17 cellular contexts compared by ENCODE assay signal in the genomic region with DNA sequence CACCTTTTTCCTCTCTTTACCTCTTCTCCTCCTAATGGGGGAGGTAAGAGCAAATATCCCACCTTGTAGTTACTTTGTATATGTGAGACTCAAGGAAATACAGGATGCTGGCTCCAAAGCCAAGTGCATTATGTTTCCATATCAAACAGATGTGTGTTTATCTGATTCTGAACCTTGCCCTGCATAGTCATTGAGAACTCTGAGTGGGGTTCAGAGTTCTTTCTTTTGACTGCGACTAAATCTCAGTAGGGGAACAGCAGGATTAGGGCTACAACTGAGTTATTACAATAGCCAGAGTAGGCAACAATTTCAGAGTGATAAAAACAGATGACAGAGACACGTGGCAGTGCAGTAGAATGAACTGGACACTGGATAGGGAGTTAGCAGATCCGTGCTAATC. TPM values are rescaled to one million over a fixed set of nuclear protein-coding genes. Genes with fewer than 3 reads are reported as not detected.
A peak's percentile ranks its signal among the peaks of the same experiment; 100 is the strongest.
DNase-seq lines count a peak whose midpoint lies in the region; ATAC-seq and TF ChIP-seq lines count a peak whose summit lies in the region.
"Had no signal": no experiment of that assay in that cellular context is flagged by ENCODE, and none has a peak within 500 bp of the region (broad histone marks: within the 10 kb centered on the region; RNA-seq: fewer than 3 reads in every experiment).

No MANE protein-coding gene starts in this region.

- H2AFZ ChIP-seq in parathyroid adenoma (no peak overlapping the region), PC-9 (no peak overlapping the region)

- no peaks in the 10 kb centered on the region for H3K4me1 ChIP-seq in HEK293 (ENCODE audit: control insufficient read depth, insufficient read depth, low read length)
- peaks cover 48% of the 10 kb centered on the region for H3K4me1 ChIP-seq in parathyroid adenoma
- peaks cover 50% of the 10 kb centered on the region for H3K4me1 ChIP-seq in PC-9 (replicated peaks; ENCODE audit: insufficient read depth)
- H3K4me1 ChIP-seq: HAP-1 had no signal

- H3K9me2 ChIP-seq in PC-9 (ENCODE audit: insufficient read depth): no peaks in the 10 kb centered on the region

- H3K4me3 ChIP-seq in HEK293 (ENCODE audit: low read depth, low read length): no peak overlapping the region
- no peak overlapping the region for H3K4me3 ChIP-seq in parathyroid adenoma (ENCODE audit: low read depth, low read length)
- H3K4me3 ChIP-seq in PC-9: no peak overlapping the region
- H3K4me3 ChIP-seq: HAP-1 had no signal

- POLR2A ChIA-PET in HEK293 (lab: Yijun Ruan, JAX): no interaction called here
- POLR2A ChIA-PET in activated CD4-positive, alpha-beta T cell treated with anti-CD3 and anti-CD28 coated beads, Interleukin-2, amount 10 ng/mL, durations not matched to agents 7 days and 5 days (lab: Charles Lee): no interaction called here
- POLR2A ChIA-PET in PC-9 (lab: Charles Lee; ENCODE audit: unreplicated experiment): no interaction called here

- no TSS peak for BruUV-seq in PC-9 (replicated peaks; lab: Mats Ljungman, UMichigan)

- H4K20me1 ChIP-seq in PC-9 (ENCODE audit: insufficient read depth): no peaks in the 10 kb centered on the region

- H3K4me1 Mint-ChIP-seq in activated CD4-positive, alpha-beta T cell treated with anti-CD3 and anti-CD28 coated beads, Interleukin-2, amount 10 ng/mL, durations not matched to agents 7 days and 5 days: no peaks in the 10 kb centered on the region

- H3K9me3 Mint-ChIP-seq in activated CD4-positive, alpha-beta T cell treated with anti-CD3 and anti-CD28 coated beads, Interleukin-2, amount 10 ng/mL, durations not matched to agents 7 days and 5 days: no peaks in the 10 kb centered on the region
- H3K9me3 Mint-ChIP-seq: CD4-positive, alpha-beta memory T cell had no signal

- peaks cover 55% of the 10 kb centered on the region for H3K27me3 Mint-ChIP-seq in activated CD4-positive, alpha-beta T cell treated with anti-CD3 and anti-CD28 coated beads, Interleukin-2, amount 10 ng/mL, durations not matched to agents 7 days and 5 days

- no peak overlapping the region for H3K4me3 Mint-ChIP-seq in activated CD4-positive, alpha-beta T cell treated with anti-CD3 and anti-CD28 coated beads, Interleukin-2, amount 10 ng/mL, durations not matched to agents 7 days and 5 days
- H3K4me3 Mint-ChIP-seq: CD4-positive, alpha-beta memory T cell had no signal

- H3K79me2 ChIP-seq in parathyroid adenoma (no peaks in the 10 kb centered on the region), PC-9 (ENCODE audit: low read depth) (no peaks in the 10 kb centered on the region)

- H3F3A ChIP-seq in PC-9 (ENCODE audit: insufficient read depth, low read depth): peaks cover 20% of the 10 kb centered on the region; the same call in 1 of the 2 replicates

- DNase-seq in HT-29 (ENCODE audit: low spot score) (peak; percentile 26), left lobe of liver (ENCODE audit: low spot score) (no peak), PC-9 (no peak), germinal center (ENCODE audit: low spot score) (no peak)
- DNase-seq in activated CD4-positive, alpha-beta T cell treated with anti-CD3 and anti-CD28 coated beads, Interleukin-2, amount 10 ng/mL, durations not matched to agents 7 days and 5 days: no peak
- DNase-seq: C1 segment of cervical spinal cord; Calu3; CD4-positive, alpha-beta memory T cell; COR-L47; DMS53; DND-41; GOT3 had no signal

- no peak for TF ChIP-seq CTCF in HEK293 (tag by site-specific recombination; IDR thresholded peaks at IDR 0.05)
- no peak for TF ChIP-seq CTCF in parathyroid adenoma (IDR thresholded peaks at IDR 0.05)
- no peak for TF ChIP-seq CTCF in PC-9 (conservative IDR thresholded peaks at IDR 0.05)

- no peak overlapping the region for H3K27ac Mint-ChIP-seq in activated CD4-positive, alpha-beta T cell treated with anti-CD3 and anti-CD28 coated beads, Interleukin-2, amount 10 ng/mL, durations not matched to agents 7 days and 5 days
- H3K27ac Mint-ChIP-seq: CD4-positive, alpha-beta memory T cell had no signal

- no peaks in the 10 kb centered on the region for H3K9me3 ChIP-seq in HEK293 (ENCODE audit: control insufficient read depth, insufficient read depth, low read depth, low read length)
- H3K9me3 ChIP-seq in parathyroid adenoma (ENCODE audit: control insufficient read depth, low read length): no peaks in the 10 kb centered on the region
- no peaks in the 10 kb centered on the region for H3K9me3 ChIP-seq in PC-9 (ENCODE audit: insufficient read depth, low read depth)
- H3K9me3 ChIP-seq: HAP-1 had no signal

- ATAC-seq in left lobe of liver: peak; percentile 81
- no peak for ATAC-seq in GM18519 (IDR thresholded peaks at IDR 0.05; ENCODE audit: low FRiP score, unreplicated experiment)

- no peaks in the 10 kb centered on the region for H3K36me3 Mint-ChIP-seq in activated CD4-positive, alpha-beta T cell treated with anti-CD3 and anti-CD28 coated beads, Interleukin-2, amount 10 ng/mL, durations not matched to agents 7 days and 5 days (ENCODE audit: low read depth)
- H3K36me3 Mint-ChIP-seq: CD4-positive, alpha-beta memory T cell had no signal

- H3K27me3 ChIP-seq in parathyroid adenoma (ENCODE audit: control insufficient read depth, insufficient read depth, low read length) (no peaks in the 10 kb centered on the region), PC-9 (ENCODE audit: insufficient read depth, low read depth) (no peaks in the 10 kb centered on the region)

- no peak overlapping the region for H3K4me2 ChIP-seq in parathyroid adenoma (ENCODE audit: low read length)
- H3K4me2 ChIP-seq in PC-9: no peak overlapping the region

- H3K27ac ChIP-seq in HEK293 (ENCODE audit: extremely low read depth, low read depth, low read length) (no peak overlapping the region), parathyroid adenoma (peak overlapping the region; percentile 92), PC-9 (no peak overlapping the region)

- no peaks in the 10 kb centered on the region for H3K36me3 ChIP-seq in HEK293 (ENCODE audit: control insufficient read depth in 2 of 2, insufficient read depth in 1 of 2, low read length in 2 of 2)
- H3K36me3 ChIP-seq in parathyroid adenoma (ENCODE audit: control insufficient read depth, insufficient read depth, low read length): no peaks in the 10 kb centered on the region
- H3K36me3 ChIP-seq in PC-9 (ENCODE audit: low read depth): no peaks in the 10 kb centered on the region
- H3K36me3 ChIP-seq: HAP-1 had no signal

- intact Hi-C loops in PC-9 (cut with micrococcal nuclease; ENCODE audit: unreplicated experiment): no loop called here

- H3K9ac ChIP-seq in parathyroid adenoma: no peak overlapping the region

- CTCF ChIA-PET in HEK293 (lab: Yijun Ruan, JAX): interaction anchor here (0.5 to 4.5 kb wide), 4 partner anchors 9 to 113 kb away, joined by 3 to 29 read pairs (median 3); no protein-coding TSS in a partner anchor
- CTCF ChIA-PET in activated CD4-positive, alpha-beta T cell treated with anti-CD3 and anti-CD28 coated beads, Interleukin-2, amount 10 ng/mL, durations not matched to agents 7 days and 5 days (lab: Charles Lee): interaction anchor here (1.0 kb wide), 1 partner anchor 12 kb away, joined by 4 read pairs; no protein-coding TSS in a partner anchor
- CTCF ChIA-PET in PC-9 (lab: Charles Lee): no interaction called here

TF ChIP-seq in HEK293, 187 proteins besides CTCF, POLR2A, EP300 and RAD21:
- TF ChIP-seq ZNF670 (tag by site-specific recombination; IDR thresholded peaks at IDR 0.05; ENCODE audit: low read depth): no peak
- no peak for TF ChIP-seq ZBTB21 (tag by site-specific recombination; IDR thresholded peaks at IDR 0.05)
- no peak for TF ChIP-seq GFI1B (tag by site-specific recombination; IDR thresholded peaks at IDR 0.05)
- no peak for TF ChIP-seq ZNF501 (tag by site-specific recombination; IDR thresholded peaks at IDR 0.05)
- peak; percentile 47 for TF ChIP-seq GLIS1 (tag by site-specific recombination; IDR thresholded peaks at IDR 0.05)
- TF ChIP-seq ZNF658 (tag by site-specific recombination; IDR thresholded peaks at IDR 0.05): no peak

RNA-seq across cellular contexts. Expression of a gene that starts 34.2 kb away (rescaled TPM):
- total RNA-seq in HT-29 (2014; rRNA removed; shearing (Covaris generic)): 0.38 and 0.44 TPM in 2 replicates
- 0.23 TPM for total RNA-seq in left lobe of liver
- total RNA-seq in activated CD4-positive, alpha-beta T cell treated with anti-CD3 and anti-CD28 coated beads, Interleukin-2, amount 10 ng/mL, durations not matched to agents 7 days and 5 days: under 1 TPM; 0.19 to 0.42 TPM
- total RNA-seq in PC-9 (2021): 6.0 and 7.7 TPM in 2 replicates

RNA-seq across cellular contexts. Expression of a gene that starts 45.3 kb away (rescaled TPM):
- 44.7 and 45.1 TPM in 2 replicates for total RNA-seq in HT-29 (2014; rRNA removed; shearing (Covaris generic))
- total RNA-seq in left lobe of liver: 68.7 TPM
- total RNA-seq in activated CD4-positive, alpha-beta T cell treated with anti-CD3 and anti-CD28 coated beads, Interleukin-2, amount 10 ng/mL, durations not matched to agents 7 days and 5 days: 1 to 10 TPM; 8.1 to 9.2 TPM
- total RNA-seq in PC-9 (2021): 61.5 and 76.5 TPM in 2 replicates

RNA-seq across cellular contexts. Expression of a gene that starts 51.0 kb away (rescaled TPM):
- 0.28 and 0.86 TPM in 2 replicates for total RNA-seq in HT-29 (2014; rRNA removed; shearing (Covaris generic))
- not detected for total RNA-seq in left lobe of liver
- not detected for total RNA-seq in activated CD4-positive, alpha-beta T cell treated with anti-CD3 and anti-CD28 coated beads, Interleukin-2, amount 10 ng/mL, durations not matched to agents 7 days and 5 days
- total RNA-seq in PC-9 (2021): 2.3 and 2.9 TPM in 2 replicates
- total RNA-seq: A673; CD4-positive, alpha-beta memory T cell had no signal
